Comparison of ENCODE assay signal across 9 cellular contexts in the genomic region with DNA sequence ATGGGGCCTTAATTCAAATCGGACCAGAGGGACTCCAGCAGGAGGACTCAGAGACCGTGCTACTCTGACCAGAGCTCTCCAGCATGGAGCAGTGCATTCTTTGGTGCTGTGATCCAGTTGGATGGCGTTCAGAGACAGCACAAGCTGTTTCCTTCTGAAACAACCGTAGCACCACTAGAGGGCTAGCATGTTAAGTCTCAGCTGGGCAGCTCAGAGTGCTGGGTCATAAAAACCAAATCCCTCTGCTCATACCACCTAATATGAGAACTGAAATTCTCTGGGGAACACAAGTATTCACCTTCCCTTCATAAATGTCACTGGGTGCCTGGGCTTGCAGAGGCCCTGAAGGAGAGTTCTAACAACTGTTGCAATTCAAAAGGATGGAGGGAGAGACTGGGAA.
DNase-seq lines count a peak whose midpoint lies in the region; TF ChIP-seq lines count a peak whose summit lies in the region.
"Had no signal": no experiment of that assay in that cellular context is flagged by ENCODE, and none has a peak within 500 bp of the region (broad histone marks: within the 10 kb centered on the region; RNA-seq: fewer than 3 reads in every experiment).

No MANE protein-coding gene starts in this region.

- POLR2A ChIA-PET in GM10248 (lab: Yijun Ruan, JAX), result no interaction called here

- no peak overlapping the region for H3K4me3 ChIP-seq in GM12865 (ENCODE audit: low read depth, low read length)
- no peak overlapping the region for H3K4me3 ChIP-seq in dorsolateral prefrontal cortex
- no peak overlapping the region for H3K4me3 ChIP-seq in osteoblast (ENCODE audit: insufficient read depth, low read length)
- H3K4me3 ChIP-seq: GM23248, thyroid gland had no signal

- intact Hi-C loops in dorsolateral prefrontal cortex (cut with DNase I), result no loop called here

- H3K36me3 ChIP-seq in osteoblast (ENCODE audit: insufficient read depth, low read length), result peaks cover 41% of the 10 kb centered on the region

- no peaks in the 10 kb centered on the region for H4K20me1 ChIP-seq in osteoblast (ENCODE audit: insufficient read depth, low read length)

- peak; percentile 17 for DNase-seq in GM12865 (ENCODE audit: low read depth)
- peak in 3 of 10 donors; percentile 19 to 39 (median 36) for DNase-seq in dorsolateral prefrontal cortex
- DNase-seq in osteoblast (ENCODE audit: insufficient read length, low spot score, missing footprints), result no peak
- no peak for DNase-seq in GF-D8 (lab: John Stamatoyannopoulos, UW)
- DNase-seq in GM10248 (ENCODE audit: extremely low spot score), result no peak
- DNase-seq in NCI-H446 (lab: John Stamatoyannopoulos, UW), result no peak
- DNase-seq: GM23248, thyroid gland had no signal

- H3K27me3 ChIP-seq in dorsolateral prefrontal cortex (no peaks in the 10 kb centered on the region), osteoblast (ENCODE audit: insufficient read depth, low read length) (no peaks in the 10 kb centered on the region)
- H3K27me3 ChIP-seq: thyroid gland had no signal

- no peaks in the 10 kb centered on the region for H3K79me2 ChIP-seq in osteoblast (ENCODE audit: insufficient read depth, low read length)

- H2AFZ ChIP-seq in osteoblast (ENCODE audit: low read length), result no peak overlapping the region
- H2AFZ ChIP-seq: GM23248 had no signal

- peaks cover 10% of the 10 kb centered on the region for H3K4me1 ChIP-seq in osteoblast (ENCODE audit: insufficient read depth, low read length)
- H3K4me1 ChIP-seq: thyroid gland had no signal

- H3K4me2 ChIP-seq in osteoblast (ENCODE audit: insufficient read depth, low read length), result no peak overlapping the region

- CTCF ChIA-PET in GM10248 (lab: Yijun Ruan, JAX), result interaction anchor here (0.7 to 2.5 kb wide), 3 partner anchors 12 to 29 kb away, joined by 3 to 9 read pairs (median 4); no protein-coding TSS in a partner anchor

- TF ChIP-seq CTCF in GM12865 (IDR thresholded peaks at IDR 0.05; ENCODE audit: insufficient read depth, low read depth, low read length, missing control alignments) (no peak), LNCAP (IDR thresholded peaks at IDR 0.05) (0 out of 2 replicates have a peak, but pooled peaks have one; percentile 16), dorsolateral prefrontal cortex (IDR thresholded peaks at IDR 0.05 in 54 of 56, conservative IDR thresholded peaks at IDR 0.05 in 2 of 56; ENCODE audit: low read depth in 1 of 56, partially characterized antibody in 56 of 56) (peak in 47 of 56 donors; percentile 11 to 60 (median 39)), osteoblast (IDR thresholded peaks at IDR 0.05; ENCODE audit: extremely low read depth, low read depth, low read length) (peak; percentile 39), GM10248 (IDR thresholded peaks at IDR 0.05; ENCODE audit: control extremely low read depth, extremely low read depth, low read depth, missing control alignments) (no peak)

- H3K27ac ChIP-seq in dorsolateral prefrontal cortex (peak overlapping the region in 40 of 59 donors; percentile 2 to 70 (median 38)), osteoblast (ENCODE audit: low read depth, low read length) (no peak overlapping the region)
- H3K27ac ChIP-seq: GM23248, thyroid gland had no signal

- no peaks in the 10 kb centered on the region for H3K9me3 ChIP-seq in osteoblast (ENCODE audit: low read depth, low read length)
- H3K9me3 ChIP-seq: thyroid gland had no signal

Comparison
In these comparisons a context has a peak if more than half of its experiments do, and no peak if none do; other contexts are left out.
1. CTCF ChIP-seq: peak in LNCAP (single experiment), dorsolateral prefrontal cortex (47 of 56) and osteoblast (single experiment); none in GM12865 (single experiment) and GM10248 (single experiment).